In the genomic region with DNA sequence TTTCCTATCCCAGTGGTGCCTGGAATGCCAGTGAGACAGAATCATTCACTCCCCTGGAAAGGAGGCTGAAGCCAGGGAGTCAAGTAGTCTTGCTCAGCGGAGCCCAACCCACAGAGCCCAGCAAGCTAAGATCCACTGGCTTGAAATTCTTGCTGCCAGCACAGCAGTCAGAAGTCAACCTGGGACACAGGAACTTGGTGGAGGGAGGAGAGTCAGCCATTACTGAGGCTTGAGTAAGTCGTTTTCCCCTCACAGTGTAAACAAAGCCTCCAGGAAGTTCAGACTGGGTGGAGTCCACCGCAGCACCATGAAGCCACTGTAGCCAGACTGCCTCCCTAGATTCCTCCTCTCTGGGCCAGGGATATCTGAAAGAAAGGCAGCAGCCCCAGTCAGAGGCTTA, we compare ENCODE assay signal across 14 cellular contexts.
DNase-seq lines count a peak whose midpoint lies in the region; ATAC-seq and TF ChIP-seq lines count a peak whose summit lies in the region.
"Had no signal": no experiment of that assay in that cellular context is flagged by ENCODE, and none has a peak within 500 bp of the region (broad histone marks: within the 10 kb centered on the region; RNA-seq: fewer than 3 reads in every experiment).

No MANE protein-coding gene starts in this region.

- whole genome bisulfite sequencing in prostate gland = 44% methylated on average over 3 of the region's 3 CpGs

- no peak for ATAC-seq in GM19328 (IDR thresholded peaks at IDR 0.05; ENCODE audit: unreplicated experiment)
- ATAC-seq in GM21786 (IDR thresholded peaks at IDR 0.05; ENCODE audit: unreplicated experiment) = no peak
- ATAC-seq in SK-N-SH treated with all-trans-retinoic acid at 6 μM for 48 hours = no peak
- ATAC-seq: Panc1, psoas muscle had no signal

- intact Hi-C loops in prostate gland (cut with DNase I) = no loop called here

- TF ChIP-seq CTCF in prostate gland (IDR thresholded peaks at IDR 0.05) = no peak

- H3K27ac ChIP-seq in prostate gland = no peak overlapping the region
- H3K27ac ChIP-seq: psoas muscle had no signal

- no peaks in the 10 kb centered on the region for H3K4me1 ChIP-seq in prostate gland (replicated peaks)
- H3K4me1 ChIP-seq: psoas muscle had no signal

- DNase-seq in H4 (ENCODE audit: low spot score) (peak; percentile 61), SW480 (ENCODE audit: low spot score) (peak; percentile 8), fibroblast of gingiva (ENCODE audit: low read depth) (peak; percentile 78), prostate gland (ENCODE audit: low spot score) (peak; percentile 18), SW 1271 (lab: John Stamatoyannopoulos, UW) (no peak)
- DNase-seq: activated naive CD8-positive, alpha-beta T cell treated with anti-CD3 and anti-CD28 coated beads for 36 hours; hypothalamus; KBM-7; psoas muscle; T-helper 9 cell had no signal

- no peaks in the 10 kb centered on the region for H3K36me3 ChIP-seq in prostate gland

- H3K9me3 ChIP-seq in prostate gland = no peaks in the 10 kb centered on the region
- H3K9me3 ChIP-seq: psoas muscle had no signal

- H3K27me3 ChIP-seq in prostate gland (replicated peaks; ENCODE audit: insufficient read depth) = no peaks in the 10 kb centered on the region

- no peak overlapping the region for H3K4me3 ChIP-seq in prostate gland
- H3K4me3 ChIP-seq: psoas muscle had no signal

- no peak for TF ChIP-seq POLR2A in prostate gland (IDR thresholded peaks at IDR 0.05)

TF ChIP-seq in SK-N-SH treated with all-trans-retinoic acid at 6 μM for 48 hours, 23 proteins besides CTCF, POLR2A, EP300 and RAD21:
- TF ChIP-seq TSHZ2 (CRISPR knock-in tag; IDR thresholded peaks at IDR 0.05) (no peak), ESRRG (CRISPR knock-in tag; IDR thresholded peaks at IDR 0.05) (no peak), ZNF8 (CRISPR knock-in tag; IDR thresholded peaks at IDR 0.05) (no peak), ZFP30 (CRISPR knock-in tag; IDR thresholded peaks at IDR 0.05) (no peak), CSDC2 (CRISPR knock-in tag; IDR thresholded peaks at IDR 0.05) (no peak), ZNF565 (CRISPR knock-in tag; conservative IDR thresholded peaks at IDR 0.05; ENCODE audit: low read depth) (no peak), GLIS3 (CRISPR knock-in tag; IDR thresholded peaks at IDR 0.05) (no peak), CSRNP3 (CRISPR knock-in tag; IDR thresholded peaks at IDR 0.05) (no peak), SNAI2 (CRISPR knock-in tag; IDR thresholded peaks at IDR 0.05) (no peak), ZC3H10 (CRISPR knock-in tag; IDR thresholded peaks at IDR 0.05) (no peak)
- TF ChIP-seq, protein P1, sequence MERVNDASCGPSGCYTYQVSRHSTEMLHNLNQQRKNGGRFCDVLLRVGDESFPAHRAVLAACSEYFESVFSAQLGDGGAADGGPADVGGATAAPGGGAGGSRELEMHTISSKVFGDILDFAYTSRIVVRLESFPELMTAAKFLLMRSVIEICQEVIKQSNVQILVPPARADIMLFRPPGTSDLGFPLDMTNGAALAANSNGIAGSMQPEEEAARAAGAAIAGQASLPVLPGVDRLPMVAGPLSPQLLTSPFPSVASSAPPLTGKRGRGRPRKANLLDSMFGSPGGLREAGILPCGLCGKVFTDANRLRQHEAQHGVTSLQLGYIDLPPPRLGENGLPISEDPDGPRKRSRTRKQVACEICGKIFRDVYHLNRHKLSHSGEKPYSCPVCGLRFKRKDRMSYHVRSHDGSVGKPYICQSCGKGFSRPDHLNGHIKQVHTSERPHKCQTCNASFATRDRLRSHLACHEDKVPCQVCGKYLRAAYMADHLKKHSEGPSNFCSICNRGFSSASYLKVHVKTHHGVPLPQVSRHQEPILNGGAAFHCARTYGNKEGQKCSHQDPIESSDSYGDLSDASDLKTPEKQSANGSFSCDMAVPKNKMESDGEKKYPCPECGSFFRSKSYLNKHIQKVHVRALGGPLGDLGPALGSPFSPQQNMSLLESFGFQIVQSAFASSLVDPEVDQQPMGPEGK (CRISPR knock-in tag; IDR thresholded peaks at IDR 0.05; ENCODE audit: borderline replicate concordance) = no peak
- TF ChIP-seq, protein P2, sequence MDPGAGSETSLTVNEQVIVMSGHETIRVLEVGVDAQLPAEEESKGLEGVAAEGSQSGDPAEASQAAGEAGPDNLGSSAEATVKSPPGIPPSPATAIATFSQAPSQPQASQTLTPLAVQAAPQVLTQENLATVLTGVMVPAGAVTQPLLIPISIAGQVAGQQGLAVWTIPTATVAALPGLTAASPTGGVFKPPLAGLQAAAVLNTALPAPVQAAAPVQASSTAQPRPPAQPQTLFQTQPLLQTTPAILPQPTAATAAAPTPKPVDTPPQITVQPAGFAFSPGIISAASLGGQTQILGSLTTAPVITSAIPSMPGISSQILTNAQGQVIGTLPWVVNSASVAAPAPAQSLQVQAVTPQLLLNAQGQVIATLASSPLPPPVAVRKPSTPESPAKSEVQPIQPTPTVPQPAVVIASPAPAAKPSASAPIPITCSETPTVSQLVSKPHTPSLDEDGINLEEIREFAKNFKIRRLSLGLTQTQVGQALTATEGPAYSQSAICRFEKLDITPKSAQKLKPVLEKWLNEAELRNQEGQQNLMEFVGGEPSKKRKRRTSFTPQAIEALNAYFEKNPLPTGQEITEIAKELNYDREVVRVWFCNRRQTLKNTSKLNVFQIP (CRISPR knock-in tag; IDR thresholded peaks at IDR 0.05; ENCODE audit: borderline replicate concordance, low read depth) = no peak

Comparison
In these comparisons a context has a peak if more than half of its experiments do, and no peak if none do; other contexts are left out.
1. DNase-seq: peak in H4 (single experiment), SW480 (single experiment), fibroblast of gingiva (single experiment) and prostate gland (single experiment); none in SW 1271 (0 of 2).